ENCODE assay signal across 10 cellular contexts in the genomic region with DNA sequence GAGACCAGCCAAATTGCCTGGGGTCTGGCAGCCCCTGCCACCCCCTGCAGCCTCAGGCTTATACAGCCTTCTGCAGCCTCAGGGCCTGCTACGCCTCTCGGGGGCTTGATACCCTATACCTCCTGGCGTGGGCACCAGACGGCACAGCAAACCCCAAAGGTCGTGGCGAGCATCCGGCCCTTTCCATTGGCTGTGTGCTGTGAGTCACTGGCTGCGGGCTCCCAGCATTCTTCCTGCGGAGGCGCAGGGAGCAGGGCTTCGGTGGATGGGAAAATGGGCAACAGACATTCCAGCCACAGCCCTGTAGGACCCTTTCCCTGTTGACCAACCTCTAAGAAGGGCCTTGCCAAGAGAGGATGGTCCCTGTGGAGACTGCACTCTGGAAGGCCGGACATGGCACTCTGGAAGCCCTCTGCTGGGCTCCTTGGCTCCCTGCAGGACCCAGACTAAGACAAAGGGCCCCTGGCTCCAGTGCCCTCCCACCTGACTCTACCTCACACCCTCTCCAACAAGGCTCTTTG. TPM values are rescaled to one million over a fixed set of nuclear protein-coding genes. Genes with fewer than 3 reads are reported as not detected.
DNase-seq lines count a peak whose midpoint lies in the region; ATAC-seq and TF ChIP-seq lines count a peak whose summit lies in the region.
"Had no signal": no experiment of that assay in that cellular context is flagged by ENCODE, and none has a peak within 500 bp of the region (broad histone marks: within the 10 kb centered on the region; RNA-seq: fewer than 3 reads in every experiment).

No MANE protein-coding gene starts in this region.

- H3K27me3 ChIP-seq in GM23338 (ENCODE audit: insufficient read depth) (no peaks in the 10 kb centered on the region), sigmoid colon (no peaks in the 10 kb centered on the region)
- H3K27me3 ChIP-seq: vagina had no signal

- peak overlapping the region; percentile 94 for H2AFZ ChIP-seq in GM23338
- H2AFZ ChIP-seq: parathyroid adenoma had no signal

- no peaks in the 10 kb centered on the region for H3K9me3 Mint-ChIP-seq in GM23338
- no peaks in the 10 kb centered on the region for H3K9me3 Mint-ChIP-seq in activated CD4-positive, alpha-beta T cell treated with anti-CD3 and anti-CD28 coated beads, Interleukin-2, amount 10 ng/mL, durations not matched to agents 24 days and 14 days

- peak; percentile 80 for DNase-seq in GM23338 (ENCODE audit: low spot score)
- DNase-seq in RPMI8226 = peak; percentile 44
- DNase-seq in foreskin melanocyte = peak; percentile 19
- peak; percentile 59 for DNase-seq in sigmoid colon
- no peak for DNase-seq in NCI-H345 (lab: John Stamatoyannopoulos, UW)
- no peak for DNase-seq in AG20443 (ENCODE audit: low spot score)
- DNase-seq in activated CD4-positive, alpha-beta T cell treated with anti-CD3 and anti-CD28 coated beads, Interleukin-2, amount 10 ng/mL, durations not matched to agents 24 days and 14 days = no peak

- H3K27ac Mint-ChIP-seq in GM23338 = no peak overlapping the region
- no peak overlapping the region for H3K27ac Mint-ChIP-seq in activated CD4-positive, alpha-beta T cell treated with anti-CD3 and anti-CD28 coated beads, Interleukin-2, amount 10 ng/mL, durations not matched to agents 24 days and 14 days

- H3K4me3 ChIP-seq in GM23338 (no peak overlapping the region), sigmoid colon (no peak overlapping the region)
- H3K4me3 ChIP-seq: vagina had no signal

- intact Hi-C loops in sigmoid colon (cut with DNase I) = no loop called here
- intact Hi-C loops in activated CD4-positive, alpha-beta T cell treated with anti-CD3 and anti-CD28 coated beads, Interleukin-2, amount 10 ng/mL, durations not matched to agents 24 days and 14 days (cut with micrococcal nuclease) = no loop called here

- no peak for TF ChIP-seq POLR2A in sigmoid colon (IDR thresholded peaks at IDR 0.05)

- no peaks in the 10 kb centered on the region; the same call in 2 of the 3 replicates for H3K4me1 Mint-ChIP-seq in GM23338
- H3K4me1 Mint-ChIP-seq in activated CD4-positive, alpha-beta T cell treated with anti-CD3 and anti-CD28 coated beads, Interleukin-2, amount 10 ng/mL, durations not matched to agents 24 days and 14 days = peaks cover 3% of the 10 kb centered on the region

- peak; percentile 54 to 58 for TF ChIP-seq CTCF in GM23338 (conservative IDR thresholded peaks at IDR 0.05; ENCODE audit: low read depth in 2 of 2)
- no peak for TF ChIP-seq CTCF in sigmoid colon (IDR thresholded peaks at IDR 0.05)

- no peak overlapping the region for H3K27ac ChIP-seq in GM23338 (ENCODE audit: low read depth)
- H3K27ac ChIP-seq in sigmoid colon = no peak overlapping the region
- H3K27ac ChIP-seq: parathyroid adenoma, vagina had no signal

- no peak overlapping the region for H3K4me2 ChIP-seq in GM23338

- H3K27me3 Mint-ChIP-seq in GM23338 (ENCODE audit: insufficient read depth, low read depth, poor library complexity) = peaks cover 12% of the 10 kb centered on the region
- peaks cover 2% of the 10 kb centered on the region for H3K27me3 Mint-ChIP-seq in activated CD4-positive, alpha-beta T cell treated with anti-CD3 and anti-CD28 coated beads, Interleukin-2, amount 10 ng/mL, durations not matched to agents 24 days and 14 days

- no peaks in the 10 kb centered on the region for H3K79me2 ChIP-seq in GM23338 (replicated peaks; ENCODE audit: insufficient read depth)
- H3K79me2 ChIP-seq: parathyroid adenoma had no signal

- no peaks in the 10 kb centered on the region for H3K9me2 ChIP-seq in GM23338 (ENCODE audit: insufficient read depth)

- no peaks in the 10 kb centered on the region for H3K36me3 ChIP-seq in GM23338 (ENCODE audit: insufficient read depth)
- no peaks in the 10 kb centered on the region for H3K36me3 ChIP-seq in sigmoid colon
- H3K36me3 ChIP-seq: vagina had no signal

- no peaks in the 10 kb centered on the region for H3K9me3 ChIP-seq in sigmoid colon
- H3K9me3 ChIP-seq: vagina had no signal

- no peak overlapping the region for H3K4me3 Mint-ChIP-seq in GM23338
- H3K4me3 Mint-ChIP-seq in activated CD4-positive, alpha-beta T cell treated with anti-CD3 and anti-CD28 coated beads, Interleukin-2, amount 10 ng/mL, durations not matched to agents 24 days and 14 days = no peak overlapping the region

- no peaks in the 10 kb centered on the region for H3K4me1 ChIP-seq in GM23338 (ENCODE audit: insufficient read depth)
- H3K4me1 ChIP-seq in sigmoid colon = no peaks in the 10 kb centered on the region
- H3K4me1 ChIP-seq: parathyroid adenoma had no signal

- H3F3A ChIP-seq in GM23338 (replicated peaks; ENCODE audit: low read depth) = no peaks in the 10 kb centered on the region

- ATAC-seq in GM23338 (peak; percentile 99), HG02970 (IDR thresholded peaks at IDR 0.05; ENCODE audit: low FRiP score, unreplicated experiment) (no peak)

- no peak for TF ChIP-seq EP300 in sigmoid colon (IDR thresholded peaks at IDR 0.05)

- H3K36me3 Mint-ChIP-seq in GM23338 (ENCODE audit: low read depth) = no peaks in the 10 kb centered on the region
- no peaks in the 10 kb centered on the region for H3K36me3 Mint-ChIP-seq in activated CD4-positive, alpha-beta T cell treated with anti-CD3 and anti-CD28 coated beads, Interleukin-2, amount 10 ng/mL, durations not matched to agents 24 days and 14 days (ENCODE audit: low read depth)

- no peaks in the 10 kb centered on the region for H4K20me1 ChIP-seq in GM23338 (replicated peaks; ENCODE audit: insufficient read depth)

- 88 to 92% methylated on average over 12 of the region's 12 CpGs for WGBS in sigmoid colon, 2 donors

TF ChIP-seq in GM23338, 12 proteins besides CTCF, POLR2A, EP300 and RAD21 (continues in another document):
- TF ChIP-seq CREB1 (CRISPR knock-in tag; IDR thresholded peaks at IDR 0.05; ENCODE audit: low read depth) (no peak), ZNF462 (CRISPR knock-in tag; IDR thresholded peaks at IDR 0.05) (no peak), JUNB (IDR thresholded peaks at IDR 0.05; ENCODE audit: unreplicated experiment) (no peak)

RNA-seq across cellular contexts. Expression of gene ITGA11, which starts 59.6 kb away (rescaled TPM):
- 0.03 TPM in 1 of 2 replicates, not detected in the other for total RNA-seq in GM23338 (2014; rRNA removed; shearing (Covaris generic))
- polyA plus RNA-seq in GM23338 (2016; fragmentation: Nextera tagmentation; extraction: Ambion mirVana) = 0.14 and 0.40 TPM in 2 replicates
- 1 to 10 TPM in 3 of 4 donors, under 1 TPM in 1; 0.95 to 6.1 (median 2.7) TPM for total RNA-seq in sigmoid colon
- 1 to 10 TPM in 1 of 3 donors, under 1 TPM in 2; 0.71 to 2.4 (median 0.92) TPM for polyA plus RNA-seq in sigmoid colon
- total RNA-seq in activated CD4-positive, alpha-beta T cell treated with anti-CD3 and anti-CD28 coated beads, Interleukin-2, amount 10 ng/mL, durations not matched to agents 24 days and 14 days = 2.1 and 3.1 TPM in 2 replicates

Comparison
In these comparisons a context has a peak if more than half of its experiments do, and no peak if none do; other contexts are left out.
1. DNase-seq: peak in GM23338 (single experiment), RPMI8226 (single experiment), foreskin melanocyte (single experiment) and sigmoid colon (single experiment); none in NCI-H345 (single experiment), AG20443 (single experiment) and activated CD4-positive, alpha-beta T cell treated with anti-CD3 and anti-CD28 coated beads, Interleukin-2, amount 10 ng/mL, durations not matched to agents 24 days and 14 days (single experiment).
2. CTCF ChIP-seq: peak in GM23338 (2 of 2); none in sigmoid colon (0 of 4).